25 cellular contexts compared by ENCODE assay signal in the genomic region with DNA sequence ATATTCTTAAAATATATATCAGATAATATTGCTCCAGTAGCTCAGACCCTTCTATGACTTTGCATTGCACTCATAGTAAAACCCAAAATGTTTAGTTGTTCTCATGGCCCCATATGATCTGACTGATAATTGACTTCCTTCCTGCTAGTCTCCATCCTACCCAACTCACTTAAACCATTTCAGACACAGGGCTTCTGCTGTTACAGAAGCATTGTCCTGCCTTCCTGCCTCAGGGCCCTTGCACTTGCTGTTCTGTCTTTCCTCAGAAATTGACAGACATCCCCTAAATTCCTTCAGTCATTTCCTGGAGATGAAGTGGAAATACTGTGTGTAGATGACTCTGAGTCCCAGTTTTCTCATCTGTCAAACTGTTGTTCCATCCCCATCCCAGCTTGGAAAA.
"Had no signal": no experiment of that assay in that cellular context is flagged by ENCODE, and none has a peak within 500 bp of the region (broad histone marks: within the 10 kb centered on the region; RNA-seq: fewer than 3 reads in every experiment).

No MANE protein-coding gene starts in this region.

- H3K9me3 ChIP-seq: body of pancreas, pancreas, right lobe of liver, SJSA1, thoracic aorta, upper lobe of left lung had no signal

- H3K36me3 ChIP-seq: pancreas, right lobe of liver, SJSA1, thoracic aorta, upper lobe of left lung had no signal

- H3K4me3 ChIP-seq: body of pancreas, dorsolateral prefrontal cortex, pancreas, right lobe of liver, SJSA1, thoracic aorta, upper lobe of left lung had no signal

- H3K9me3 Mint-ChIP-seq: activated naive CD4-positive, alpha-beta T cell treated with anti-CD3 and anti-CD28 coated beads, Interleukin-2, amount 50 U/mL, for 24 hours; activated T-cell treated with anti-CD3 and anti-CD28 coated beads, Interleukin-2, amount 50 U/mL, for 4 hours; natural killer cell; stimulated activated naive B cell treated with anti-CD40 and anti-IgM and Interleukin-4, amounts not matched to agents 10 μg/mL and 1 μg/mL and 100 μg/mL, for 72 hours had no signal

- H3K27ac Mint-ChIP-seq: activated naive CD4-positive, alpha-beta T cell treated with anti-CD3 and anti-CD28 coated beads, Interleukin-2, amount 50 U/mL, for 24 hours; natural killer cell; stimulated activated naive B cell treated with anti-CD40 and anti-IgM and Interleukin-4, amounts not matched to agents 10 μg/mL and 1 μg/mL and 100 μg/mL, for 72 hours had no signal

- H3K27me3 ChIP-seq: body of pancreas, dorsolateral prefrontal cortex, foreskin keratinocyte, pancreas, right lobe of liver, SJSA1, upper lobe of left lung had no signal

- H3K27me3 Mint-ChIP-seq: activated naive CD4-positive, alpha-beta T cell treated with anti-CD3 and anti-CD28 coated beads, Interleukin-2, amount 50 U/mL, for 24 hours; stimulated activated naive B cell treated with anti-CD40 and anti-IgM and Interleukin-4, amounts not matched to agents 10 μg/mL and 1 μg/mL and 100 μg/mL, for 72 hours had no signal

- FAIRE-seq: colon, islet of Langerhans, pancreas, small intestine had no signal

- ATAC-seq: activated T-cell treated with anti-CD3 and anti-CD28 coated beads, Interleukin-2, amount 50 U/mL, for 4 hours; body of pancreas; foreskin keratinocyte; left cardiac atrium; natural killer cell; pancreas; right lobe of liver; stimulated activated naive B cell treated with anti-CD40 and anti-IgM and Interleukin-4, amounts not matched to agents 10 μg/mL and 1 μg/mL and 100 μg/mL, for 72 hours had no signal

- DNase-seq: activated CD4-positive, alpha-beta T cell treated with anti-CD3 and anti-CD28 coated beads, Interleukin-2, amount 50 U/mL, for 1 hour; activated CD4-positive, CD25-positive, alpha-beta regulatory T cell treated with anti-CD3 and anti-CD28 coated beads, Interleukin-2, amount 50 U/mL, for 72 hours; activated effector memory CD4-positive, alpha-beta T cell treated with anti-CD3 and anti-CD28 coated beads, Interleukin-2, amount 50 U/mL, for 16 hours; activated T-cell treated with anti-CD3 and anti-CD28 coated beads, Interleukin-2, amount 50 U/mL, for 4 hours; body of pancreas; caudate nucleus; dorsolateral prefrontal cortex; foreskin keratinocyte; hippocampal formation; left cardiac atrium; mesenchymal stem cell; natural killer cell; pancreas; right lobe of liver; small intestine; stimulated activated CD4-positive, alpha-beta T cell treated with anti-CD3 and anti-CD28 coated beads, Interleukin-4, amount 100 ng/mL, for 4 hours; stimulated activated naive B cell treated with anti-CD40 and anti-IgM and Interleukin-4, amounts not matched to agents 10 μg/mL and 1 μg/mL and 100 μg/mL, for 72 hours; T-helper 9 cell; upper lobe of left lung had no signal

- H3K4me1 Mint-ChIP-seq: stimulated activated naive B cell treated with anti-CD40 and anti-IgM and Interleukin-4, amounts not matched to agents 10 μg/mL and 1 μg/mL and 100 μg/mL, for 72 hours had no signal

- H3K27ac ChIP-seq: body of pancreas, dorsolateral prefrontal cortex, foreskin keratinocyte, pancreas, right lobe of liver, SJSA1, thoracic aorta, upper lobe of left lung, VCaP had no signal

- H3K4me1 ChIP-seq: foreskin keratinocyte, right lobe of liver, SJSA1 had no signal

- H3K4me3 Mint-ChIP-seq: activated naive CD4-positive, alpha-beta T cell treated with anti-CD3 and anti-CD28 coated beads, Interleukin-2, amount 50 U/mL, for 24 hours; activated T-cell treated with anti-CD3 and anti-CD28 coated beads, Interleukin-2, amount 50 U/mL, for 4 hours; natural killer cell; stimulated activated naive B cell treated with anti-CD40 and anti-IgM and Interleukin-4, amounts not matched to agents 10 μg/mL and 1 μg/mL and 100 μg/mL, for 72 hours had no signal

- H3K36me3 Mint-ChIP-seq: natural killer cell had no signal
